ENCODE assay signal across 22 cellular contexts in the genomic region with DNA sequence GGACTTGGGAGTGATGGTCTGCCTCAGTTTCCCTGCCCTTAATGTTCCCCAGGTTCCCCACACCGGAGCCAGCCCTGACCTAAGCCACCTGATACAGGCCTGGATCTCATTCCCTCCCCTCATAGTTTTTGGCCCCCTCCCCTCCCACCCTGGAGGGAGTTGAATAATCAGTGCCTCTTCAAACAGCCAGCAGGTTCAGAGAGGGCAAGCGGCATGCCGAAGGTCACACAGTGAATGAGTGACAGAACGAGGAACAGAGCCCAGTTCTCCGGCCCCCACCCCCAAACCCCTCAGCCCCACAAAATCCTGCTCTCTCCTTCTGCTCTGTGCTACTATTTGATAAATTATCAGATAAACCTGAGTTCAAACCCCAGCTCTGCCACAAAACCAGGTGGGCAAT. TPM values are rescaled to one million over a fixed set of nuclear protein-coding genes. Genes with fewer than 3 reads are reported as not detected.
A peak's percentile ranks its signal among the peaks of the same experiment; 100 is the strongest.
DNase-seq lines count a peak whose midpoint lies in the region; ATAC-seq, FAIRE-seq and TF ChIP-seq lines count a peak whose summit lies in the region.
"Had no signal": no experiment of that assay in that cellular context is flagged by ENCODE, and none has a peak within 500 bp of the region (broad histone marks: within the 10 kb centered on the region; RNA-seq: fewer than 3 reads in every experiment).

No MANE protein-coding gene starts in this region.

- TF ChIP-seq CTCF in AG04450 (IDR thresholded peaks at IDR 0.05; ENCODE audit: low read depth, low read length) (no peak), GM23338 (conservative IDR thresholded peaks at IDR 0.05; ENCODE audit: low read depth in 2 of 2) (no peak), H1 (IDR thresholded peaks at IDR 0.05; ENCODE audit: control extremely low read depth in 1 of 3, insufficient read depth in 1 of 3, low read depth in 1 of 3, low read length in 3 of 3) (no peak), mucosa of descending colon (IDR thresholded peaks at IDR 0.05) (no peak)

- H3K14ac ChIP-seq in H1 (ENCODE audit: insufficient read length): no peak overlapping the region

- H2AFZ ChIP-seq in GM23338 (peak overlapping the region; percentile 80; the same call in 1 of the 2 replicates), H1 (ENCODE audit: low read length) (no peak overlapping the region)

- H4K5ac ChIP-seq in H1 (ENCODE audit: insufficient read length, low read depth, low read length): no peak overlapping the region

- no peak for TF ChIP-seq EP300 in H1 (IDR thresholded peaks at IDR 0.05; ENCODE audit: borderline replicate concordance in 1 of 2, low read depth in 2 of 2, low read length in 2 of 2)

- H4K20me1 ChIP-seq in GM23338 (replicated peaks; ENCODE audit: insufficient read depth): no peaks in the 10 kb centered on the region
- H4K20me1 ChIP-seq in H1 (replicated peaks in 1 of 2; ENCODE audit: control insufficient read depth in 1 of 2, insufficient read depth in 2 of 2, low read length in 2 of 2): no peaks in the 10 kb centered on the region

- 83% methylated on average over 1 of the region's 5 CpGs; no CpG with 5 or more reads in 1 of the 2 experiments for WGBS in H1 (ENCODE audit: extremely low coverage in 1 of 2, insufficient coverage in 1 of 2, insufficient read length in 1 of 2, insufficient replicate concordance in 2 of 2, low coverage in 1 of 2, low lambda C conversion rate in 2 of 2, missing lambda C conversion rate in 1 of 2), 2 experiments

- peaks cover 14% of the 10 kb centered on the region for H3K4me1 Mint-ChIP-seq in GM23338

- no peak overlapping the region for H3K4me3 Mint-ChIP-seq in GM23338
- H3K4me3 Mint-ChIP-seq: CD4-positive, alpha-beta T cell; H9 had no signal

- POLR2A ChIA-PET in AG04450 (lab: Yijun Ruan, JAX) (no interaction called here), H1 (lab: Charles Lee; ENCODE audit: partially characterized antibody) (no interaction called here)

- H2AK5ac ChIP-seq in H1 (ENCODE audit: low read depth, low read length): no peak overlapping the region

- H3K36me3 ChIP-seq in GM23338 (ENCODE audit: insufficient read depth) (no peaks in the 10 kb centered on the region), H1 (ENCODE audit: control insufficient read depth in 2 of 4, insufficient read depth in 4 of 4, low read length in 3 of 4) (no peaks in the 10 kb centered on the region), mucosa of descending colon (ENCODE audit: low read depth) (no peaks in the 10 kb centered on the region)

- peaks cover 2% of the 10 kb centered on the region; the same call in 1 of the 2 replicates for H3K23me2 ChIP-seq in H1 (ENCODE audit: low read depth, low read length)

- H3K18ac ChIP-seq in H1 (ENCODE audit: extremely low read depth, low read length): no peak overlapping the region

- H3K4me2 ChIP-seq in GM23338: no peak overlapping the region
- H3K4me2 ChIP-seq in H1 (ENCODE audit: insufficient read depth in 1 of 2, low read depth in 2 of 2, low read length in 2 of 2): no peak overlapping the region

- H3K23ac ChIP-seq in H1 (ENCODE audit: insufficient read length): no peak overlapping the region

- H3F3A ChIP-seq in GM23338 (replicated peaks; ENCODE audit: low read depth): no peaks in the 10 kb centered on the region

- H3K4me1 ChIP-seq in GM23338 (ENCODE audit: insufficient read depth) (peaks cover 10% of the 10 kb centered on the region; the same call in 1 of the 2 replicates), H1 (replicated peaks in 1 of 4; ENCODE audit: control insufficient read depth in 3 of 4, insufficient read depth in 4 of 4, low read length in 3 of 4) (peaks cover 0 to 4% (median 1%) of the 10 kb centered on the region in 4 experiments; a peak in 1 of 7 replicates), mucosa of descending colon (ENCODE audit: low read depth) (no peaks in the 10 kb centered on the region)
- H3K4me1 ChIP-seq: Caco-2 had no signal

- no peak overlapping the region for H2BK120ac ChIP-seq in H1 (replicated peaks; ENCODE audit: low read depth, low read length)

- H3K9me2 ChIP-seq in GM23338 (ENCODE audit: insufficient read depth): no peaks in the 10 kb centered on the region

- peaks cover 33% of the 10 kb centered on the region for H3K27me3 ChIP-seq in AG04450 (ENCODE audit: control insufficient read depth, insufficient read depth, low read length)
- no peaks in the 10 kb centered on the region for H3K27me3 ChIP-seq in GM23338 (ENCODE audit: insufficient read depth)
- H3K27me3 ChIP-seq in H1 (replicated peaks in 1 of 4; ENCODE audit: control insufficient read depth in 3 of 4, extremely low read depth in 1 of 4, insufficient read depth in 3 of 4, low read length in 3 of 4): no peaks in the 10 kb centered on the region

- no peak overlapping the region for H3K4ac ChIP-seq in H1 (replicated peaks; ENCODE audit: insufficient read length, low read depth, low read length)

- intact Hi-C loops in sciatic nerve (cut with DNase I): no loop called here
- intact Hi-C loops in mucosa of descending colon (cut with DNase I, micrococcal nuclease): no loop called here

- H3K27ac ChIP-seq in AG04450 (ENCODE audit: low read depth, low read length) (peak overlapping the region; percentile 21), GM23338 (ENCODE audit: low read depth) (no peak overlapping the region), H1 (ENCODE audit: low read depth, low read length) (no peak overlapping the region)
- H3K27ac ChIP-seq: C4-2B had no signal

- no peak for FAIRE-seq in H1 (lab: Jason Lieb, UNC)
- FAIRE-seq: A204.1, D721Med, GM12892, GM18507 had no signal

- H2BK5ac ChIP-seq in H1 (ENCODE audit: low read depth, low read length): no peak overlapping the region

- DNase-seq in AG04450 (ENCODE audit: low read depth, low spot score): no peak
- DNase-seq in GM23338 (ENCODE audit: low spot score): no peak
- DNase-seq in H1 (ENCODE audit: low read depth in 1 of 2, low spot score in 2 of 2): no peak
- peak; percentile 23 for DNase-seq in sciatic nerve (ENCODE audit: low spot score)
- DNase-seq in stimulated activated naive CD8-positive, alpha-beta T cell treated with anti-CD3 and anti-CD28 coated beads, Interleukin-15, Interleukin-2, amounts not matched to agents 100 U/mL and 50 U/mL, for 24 hours: no peak
- no peak for DNase-seq in mucosa of descending colon
- DNase-seq: ACHN; AML-193; Caco-2; CD4-positive, alpha-beta T cell; DMS153; DMS79; GDM1; GOT3; H9 had no signal

- no peaks in the 10 kb centered on the region for H3K36me3 Mint-ChIP-seq in GM23338 (ENCODE audit: low read depth)

- H3K9me3 Mint-ChIP-seq in GM23338: no peaks in the 10 kb centered on the region
- H3K9me3 Mint-ChIP-seq: CD4-positive, alpha-beta T cell; H9 had no signal

- H4K8ac ChIP-seq in H1 (ENCODE audit: extremely low read depth, insufficient read depth, low read length): no peak overlapping the region

- H3K79me1 ChIP-seq in H1 (ENCODE audit: low read depth, low read length): no peaks in the 10 kb centered on the region

- no peak for TF ChIP-seq POLR2A in H1 (IDR thresholded peaks at IDR 0.05; ENCODE audit: control extremely low read depth in 1 of 2, low read depth in 2 of 2, low read length in 2 of 2)

- peak overlapping the region; percentile 60; the same call in 1 of the 2 replicates for H3K27ac Mint-ChIP-seq in GM23338
- H3K27ac Mint-ChIP-seq: CD4-positive, alpha-beta T cell had no signal

- ATAC-seq in GM23338 (no peak), sciatic nerve (no peak), mucosa of descending colon (no peak)
- no peak for ATAC-seq in stimulated activated naive CD8-positive, alpha-beta T cell treated with anti-CD3 and anti-CD28 coated beads, Interleukin-15, Interleukin-2, amounts not matched to agents 100 U/mL and 50 U/mL, for 24 hours

- no peak overlapping the region for H4K91ac ChIP-seq in H1 (replicated peaks; ENCODE audit: insufficient read length, low read length)

- H3K9me3 ChIP-seq in AG04450 (ENCODE audit: control insufficient read depth, insufficient read depth, low read length): no peaks in the 10 kb centered on the region
- H3K9me3 ChIP-seq in H1 (ENCODE audit: insufficient read depth in 2 of 2, low read depth in 1 of 2, low read length in 1 of 2): no peaks in the 10 kb centered on the region
- no peaks in the 10 kb centered on the region for H3K9me3 ChIP-seq in mucosa of descending colon
- H3K9me3 ChIP-seq: Caco-2 had no signal

- CTCF ChIA-PET in AG04450 (lab: Charles Lee): no interaction called here
- CTCF ChIA-PET in H1 (lab: Charles Lee; ENCODE audit: partially characterized antibody): interaction anchor here (0.5 to 5.3 kb wide), 10 partner anchors 14 to 129 kb away, joined by 3 to 30 read pairs (median 4); a partner anchor contains a TSS

- no peak overlapping the region for H2BK15ac ChIP-seq in H1 (ENCODE audit: low read length)

- no peak overlapping the region for H3K9ac ChIP-seq in H1 (replicated peaks in 1 of 4; ENCODE audit: extremely low read depth in 1 of 4, low read depth in 3 of 4, low read length in 3 of 4)

- TF ChIP-seq RAD21 in H1 (IDR thresholded peaks at IDR 0.05 in 1 of 2, conservative IDR thresholded peaks at IDR 0.05 in 1 of 2; ENCODE audit: low read depth in 2 of 2, low read length in 2 of 2): no peak

- peaks cover 6% of the 10 kb centered on the region for H3K27me3 Mint-ChIP-seq in GM23338 (ENCODE audit: insufficient read depth, low read depth, poor library complexity)

- no peak overlapping the region; the same call in 1 of the 2 replicates for H2BK12ac ChIP-seq in H1 (ENCODE audit: low read depth, low read length)

- H3K79me2 ChIP-seq in GM23338 (replicated peaks; ENCODE audit: insufficient read depth) (no peaks in the 10 kb centered on the region), H1 (ENCODE audit: control insufficient read depth in 1 of 2, insufficient read depth in 2 of 2, low read length in 2 of 2) (no peaks in the 10 kb centered on the region)

- H3K56ac ChIP-seq in H1 (replicated peaks; ENCODE audit: insufficient read length, low read depth, low read length): no peak overlapping the region

- H2BK20ac ChIP-seq in H1 (ENCODE audit: low read length): 0 out of 2 replicates have a peak overlapping the region, but pooled peaks have one; percentile 57

- H3K4me3 ChIP-seq in AG04450 (ENCODE audit: low read depth, low read length): no peak overlapping the region
- no peak overlapping the region for H3K4me3 ChIP-seq in GM23338
- H3K4me3 ChIP-seq in H1 (ENCODE audit: extremely low read depth in 1 of 4, insufficient read depth in 2 of 4, low read depth in 3 of 4, low read length in 4 of 4): no peak overlapping the region
- no peak overlapping the region for H3K4me3 ChIP-seq in mucosa of descending colon

RNA-seq across cellular contexts. Expression of a gene that starts 31.2 kb away (rescaled TPM):
- polyA plus RNA-seq in AG04450 (2011; rRNA removed): not detected in 2 replicates
- polyA minus RNA-seq in AG04450 (2011; rRNA and poly(A)+ RNA removed): not detected in 2 replicates
- total RNA-seq in GM23338 (2014; rRNA removed; shearing (Covaris generic)): 0.07 TPM in 1 of 2 replicates, not detected in the other
- 0.10 TPM in 1 of 2 replicates, not detected in the other for polyA plus RNA-seq in GM23338 (2016; fragmentation: Nextera tagmentation; extraction: Ambion mirVana)
- total RNA-seq in H1 (2021; fragmentation: NEBNext Ultra II Directional; extraction: Animal tissue kit (Norgen Biotek cat#: 25700)): not detected in 2 replicates
- polyA plus RNA-seq in H1 (2011; rRNA removed): 0.05 and 0.08 TPM in 2 replicates
- 0.08 TPM for polyA plus RNA-seq in H1 (2011; cell fraction: cytosol; rRNA removed)
- polyA plus RNA-seq in H1 (2011; cell fraction: nucleus; rRNA removed): 0.07 TPM
- 0.13 to 0.24 TPM (median 0.15 TPM) in 3 of 4 replicates, not detected in the other for polyA plus RNA-seq in H1 (2012, experiment 1 of 2)
- not detected for polyA plus RNA-seq in H1 (2012, experiment 2 of 2)
- polyA plus RNA-seq in H1 (2013, experiment 1 of 2): 0.04 TPM
- 0.13 TPM for polyA plus RNA-seq in H1 (2013, experiment 2 of 2)
- not detected in 2 replicates for polyA minus RNA-seq in H1 (2011; rRNA and poly(A)+ RNA removed)
- not detected for polyA minus RNA-seq in H1 (2011; cell fraction: cytosol; rRNA and poly(A)+ RNA removed)
- polyA minus RNA-seq in H1 (2011; cell fraction: nucleus; rRNA and poly(A)+ RNA removed): not detected
- total RNA-seq in sciatic nerve: 1.8 TPM
- total RNA-seq in mucosa of descending colon: under 1 TPM in 1 of 3 donors, not detected in 2; 0.22 TPM
- total RNA-seq: Caco-2; CD4-positive, alpha-beta T cell; Daoy had no signal
- polyA plus RNA-seq: BJ had no signal
